Comparison of ENCODE assay signal across 21 cellular contexts in the genomic region with DNA sequence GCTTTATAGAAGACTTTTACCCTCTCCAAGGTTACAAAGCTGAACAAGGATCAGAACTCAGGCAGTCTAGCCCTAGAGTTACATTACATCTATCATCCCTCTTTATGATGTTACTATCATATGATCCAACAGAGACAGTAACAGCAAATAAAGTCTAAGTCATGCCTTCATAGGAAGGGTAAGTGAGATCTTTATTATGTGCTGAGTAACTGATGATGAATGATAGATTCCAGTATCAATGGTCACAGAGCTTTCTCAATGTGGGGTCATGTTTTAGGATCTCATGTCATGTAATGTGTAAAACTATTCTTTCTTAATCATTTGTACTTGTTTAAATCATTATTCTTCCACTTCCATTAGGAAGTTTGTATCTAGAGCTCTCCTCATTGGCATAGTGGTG. TPM values are rescaled to one million over a fixed set of nuclear protein-coding genes. Genes with fewer than 3 reads are reported as not detected.
A peak's percentile ranks its signal among the peaks of the same experiment; 100 is the strongest.
DNase-seq lines count a peak whose midpoint lies in the region; TF ChIP-seq lines count a peak whose summit lies in the region.
"Had no signal": no experiment of that assay in that cellular context is flagged by ENCODE, and none has a peak within 500 bp of the region (broad histone marks: within the 10 kb centered on the region; RNA-seq: fewer than 3 reads in every experiment).

No MANE protein-coding gene starts in this region.

- H3K36me3 Mint-ChIP-seq in HFFc6 (ENCODE audit: low read depth), result peaks cover 10% of the 10 kb centered on the region
- peaks cover 9% of the 10 kb centered on the region for H3K36me3 Mint-ChIP-seq in activated naive CD8-positive, alpha-beta T cell treated with anti-CD3 and anti-CD28 coated beads for 36 hours

- no peak overlapping the region for H3K4me3 ChIP-seq in epithelial cell of esophagus (ENCODE audit: low read length)
- H3K4me3 ChIP-seq in osteoblast (ENCODE audit: insufficient read depth, low read length), result no peak overlapping the region
- H3K4me3 ChIP-seq: Peyer's patch, SJSA1 had no signal

- no peak overlapping the region for H2AFZ ChIP-seq in osteoblast (ENCODE audit: low read length)

- peaks cover 2% of the 10 kb centered on the region; the same call in 1 of the 2 replicates for H3K27me3 Mint-ChIP-seq in HFFc6 (ENCODE audit: insufficient read depth)
- no peaks in the 10 kb centered on the region for H3K27me3 Mint-ChIP-seq in activated naive CD8-positive, alpha-beta T cell treated with anti-CD3 and anti-CD28 coated beads for 36 hours
- H3K27me3 Mint-ChIP-seq: CD8-positive, alpha-beta memory T cell had no signal

- H3K27me3 ChIP-seq in osteoblast (ENCODE audit: insufficient read depth, low read length), result no peaks in the 10 kb centered on the region
- H3K27me3 ChIP-seq: Peyer's patch, SJSA1 had no signal

- TF ChIP-seq CTCF in HFFc6 (IDR thresholded peaks at IDR 0.05) (no peak), epithelial cell of esophagus (IDR thresholded peaks at IDR 0.05; ENCODE audit: insufficient read depth, low read depth, low read length, missing control alignments) (no peak), osteoblast (IDR thresholded peaks at IDR 0.05; ENCODE audit: extremely low read depth, low read depth, low read length) (no peak)

- no peaks in the 10 kb centered on the region for H4K20me1 ChIP-seq in osteoblast (ENCODE audit: insufficient read depth, low read length)

- no peak overlapping the region for H3K4me2 ChIP-seq in osteoblast (ENCODE audit: insufficient read depth, low read length)

- H3K9me3 ChIP-seq in osteoblast (ENCODE audit: low read depth, low read length), result no peaks in the 10 kb centered on the region
- H3K9me3 ChIP-seq: Peyer's patch, SJSA1 had no signal

- DNase-seq in EH (ENCODE audit: low read depth), result peak; percentile 31
- peak; percentile 23 for DNase-seq in HFFc6
- DNase-seq in epithelial cell of esophagus (ENCODE audit: low read depth), result peak; percentile 52
- peak; percentile 61 for DNase-seq in osteoblast (ENCODE audit: insufficient read length, low spot score, missing footprints)
- no peak for DNase-seq in SIG-M5 (lab: John Stamatoyannopoulos, UW)
- no peak for DNase-seq in NCI-H146 treated with DMSO at 0.1 percent for 48 hours (lab: John Stamatoyannopoulos, UW; ENCODE audit: unreplicated experiment)
- no peak for DNase-seq in activated naive CD8-positive, alpha-beta T cell treated with anti-CD3 and anti-CD28 coated beads for 36 hours
- DNase-seq: 8988T; AML-193; C1 segment of cervical spinal cord; CD8-positive, alpha-beta memory T cell; DMS53; KBM-7; NCI-H1092 treated with DMSO at 0.1 percent for 48 hours; NCI-H146; NCI-H2029 treated with DMSO at 0.1 percent for 48 hours; NCI-H226; NCI-H524; NCI-H82; Peyer's patch had no signal

- H3K4me3 Mint-ChIP-seq in HFFc6, result no peak overlapping the region
- H3K4me3 Mint-ChIP-seq in activated naive CD8-positive, alpha-beta T cell treated with anti-CD3 and anti-CD28 coated beads for 36 hours, result no peak overlapping the region
- H3K4me3 Mint-ChIP-seq: CD8-positive, alpha-beta memory T cell had no signal

- peaks cover 7% of the 10 kb centered on the region for H3K4me1 ChIP-seq in osteoblast (ENCODE audit: insufficient read depth, low read length)
- H3K4me1 ChIP-seq: SJSA1 had no signal

- H3K36me3 ChIP-seq in osteoblast (ENCODE audit: insufficient read depth, low read length), result peaks cover 9% of the 10 kb centered on the region
- H3K36me3 ChIP-seq: Peyer's patch, SJSA1 had no signal

- H3K79me2 ChIP-seq in osteoblast (ENCODE audit: insufficient read depth, low read length), result peaks cover 21% of the 10 kb centered on the region

- H3K9me3 Mint-ChIP-seq in HFFc6, result no peaks in the 10 kb centered on the region
- no peaks in the 10 kb centered on the region for H3K9me3 Mint-ChIP-seq in activated naive CD8-positive, alpha-beta T cell treated with anti-CD3 and anti-CD28 coated beads for 36 hours
- H3K9me3 Mint-ChIP-seq: CD8-positive, alpha-beta memory T cell had no signal

- peaks cover 5% of the 10 kb centered on the region; the same call in 1 of the 2 replicates for H3K4me1 Mint-ChIP-seq in HFFc6 (ENCODE audit: low read depth)
- H3K4me1 Mint-ChIP-seq in activated naive CD8-positive, alpha-beta T cell treated with anti-CD3 and anti-CD28 coated beads for 36 hours, result no peaks in the 10 kb centered on the region

- no peak overlapping the region for H3K27ac Mint-ChIP-seq in HFFc6
- H3K27ac Mint-ChIP-seq in activated naive CD8-positive, alpha-beta T cell treated with anti-CD3 and anti-CD28 coated beads for 36 hours, result no peak overlapping the region
- H3K27ac Mint-ChIP-seq: CD8-positive, alpha-beta memory T cell had no signal

- H3K27ac ChIP-seq in osteoblast (ENCODE audit: low read depth, low read length), result no peak overlapping the region
- H3K27ac ChIP-seq: Peyer's patch, SJSA1 had no signal

RNA-seq across cellular contexts. Expression of a gene that starts 22.8 kb away (rescaled TPM):
- 10 to 100 TPM; 21.0 to 26.2 (median 22.5) TPM for total RNA-seq in HFFc6 (2021; fragmentation: NEBNext Ultra II Directional; extraction: Animal tissue kit (Norgen Biotek cat#: 25700))
- 12.7 and 19.7 TPM in 2 replicates for total RNA-seq in osteoblast
- total RNA-seq in activated naive CD8-positive, alpha-beta T cell treated with anti-CD3 and anti-CD28 coated beads for 36 hours, result 10 to 100 TPM in 1 of 2 experiments, 1 to 10 TPM in 1; 8.4 to 13.3 TPM

Comparison
In these comparisons a context has a peak if more than half of its experiments do, and no peak if none do; other contexts are left out.
1. DNase-seq: peak in EH (single experiment), HFFc6 (single experiment), epithelial cell of esophagus (single experiment) and osteoblast (single experiment); none in SIG-M5 (single experiment), NCI-H146 treated with DMSO at 0.1 percent for 48 hours (single experiment) and activated naive CD8-positive, alpha-beta T cell treated with anti-CD3 and anti-CD28 coated beads for 36 hours (single experiment).